In genomic region chr11:120954381-120954780, GRCh38 we compare ENCODE assay signal across 29 cellular contexts.
DNase-seq lines count a peak whose midpoint lies in the region; ATAC-seq, FAIRE-seq and TF ChIP-seq lines count a peak whose summit lies in the region.
"Had no signal": no experiment of that assay in that cellular context is flagged by ENCODE, and none has a peak within 500 bp of the region (broad histone marks: within the 10 kb centered on the region; RNA-seq: fewer than 3 reads in every experiment).

No MANE protein-coding gene starts in this region.

- H3K9me3 ChIP-seq in IMR-90 (ENCODE audit: control insufficient read depth, insufficient read depth, low read length) (no peaks in the 10 kb centered on the region), H1 (ENCODE audit: insufficient read depth in 2 of 2, low read depth in 1 of 2, low read length in 1 of 2) (no peaks in the 10 kb centered on the region), T-helper 17 cell (ENCODE audit: control insufficient read depth, low read length, poor library complexity, severe bottlenecking) (no peaks in the 10 kb centered on the region)
- H3K9me3 ChIP-seq: BE2C, BLaER1 had no signal

- no peak for FAIRE-seq in H1 (lab: Jason Lieb, UNC)
- FAIRE-seq: A204.1, GM12878, GM12892, GM18507 had no signal

- H3K23ac ChIP-seq in IMR-90 (ENCODE audit: low read depth, low read length) (no peak overlapping the region), H1 (ENCODE audit: insufficient read length) (no peak overlapping the region), mesendoderm (ENCODE audit: low read length) (no peak overlapping the region)

- H3K27ac ChIP-seq in IMR-90 (ENCODE audit: insufficient read depth, low read length) (no peak overlapping the region), H1 (ENCODE audit: low read depth, low read length) (no peak overlapping the region), mesendoderm (ENCODE audit: low read depth, low read length) (no peak overlapping the region)
- H3K27ac ChIP-seq: BLaER1 had no signal

- TF ChIP-seq EP300 in H1 (IDR thresholded peaks at IDR 0.05; ENCODE audit: borderline replicate concordance in 1 of 2, low read depth in 2 of 2, low read length in 2 of 2), result no peak

- H2AK5ac ChIP-seq in IMR-90 (ENCODE audit: low read depth, low read length) (no peak overlapping the region), H1 (ENCODE audit: low read depth, low read length) (no peak overlapping the region), mesendoderm (ENCODE audit: low read length) (no peak overlapping the region)

- no peak overlapping the region for H3K18ac ChIP-seq in IMR-90 (ENCODE audit: low read depth, low read length)
- H3K18ac ChIP-seq in H1 (ENCODE audit: extremely low read depth, low read length), result no peak overlapping the region
- no peak overlapping the region for H3K18ac ChIP-seq in mesendoderm (ENCODE audit: low read length)

- in situ Hi-C loops in IMR-90 (cut with MboI; ENCODE audit: low sequenced_read_pairs), result loop anchor here (5.0 kb wide), 1 partner anchor 447 kb away; no protein-coding TSS in a partner anchor

- no peak overlapping the region for H2AK9ac ChIP-seq in IMR-90 (replicated peaks; ENCODE audit: low read depth, low read length, poor library complexity)

- no peak overlapping the region for H3K14ac ChIP-seq in IMR-90 (replicated peaks; ENCODE audit: low read depth, low read length)
- H3K14ac ChIP-seq in H1 (ENCODE audit: insufficient read length), result no peak overlapping the region

- H2BK15ac ChIP-seq in IMR-90 (ENCODE audit: low read depth, low read length) (no peak overlapping the region), H1 (ENCODE audit: low read length) (0 out of 2 replicates have a peak overlapping the region, but pooled peaks have one; percentile 34), mesendoderm (replicated peaks; ENCODE audit: low read depth) (no peak overlapping the region)

- H3K36me3 ChIP-seq in IMR-90 (ENCODE audit: control insufficient read depth, insufficient read depth, low read length) (no peaks in the 10 kb centered on the region), H1 (ENCODE audit: control insufficient read depth in 2 of 4, insufficient read depth in 4 of 4, low read length in 3 of 4) (no peaks in the 10 kb centered on the region), mesendoderm (ENCODE audit: control insufficient read depth, insufficient read depth, low read length) (no peaks in the 10 kb centered on the region)
- H3K36me3 ChIP-seq: BE2C, BLaER1 had no signal

- H4K5ac ChIP-seq in IMR-90 (ENCODE audit: low read depth, low read length), result no peak overlapping the region
- H4K5ac ChIP-seq in H1 (ENCODE audit: insufficient read length, low read depth, low read length), result no peak overlapping the region
- no peak overlapping the region for H4K5ac ChIP-seq in mesendoderm (ENCODE audit: low read length)

- no peaks in the 10 kb centered on the region for H3K9me1 ChIP-seq in IMR-90 (ENCODE audit: insufficient read depth, low read length)

- peaks cover 16% of the 10 kb centered on the region for H3K4me1 Mint-ChIP-seq in activated naive CD8-positive, alpha-beta T cell treated with anti-CD3 and anti-CD28 coated beads for 36 hours
- H3K4me1 Mint-ChIP-seq in T-helper 17 cell, result peaks cover 20% of the 10 kb centered on the region

- intact Hi-C loops in left ventricle myocardium superior (cut with micrococcal nuclease) (no loop called here), Right ventricle myocardium inferior (cut with DNase I) (loop anchor here (5.0 to 10.0 kb wide), 4 partner anchors 158 to 620 kb away; partner anchors contain the start of genes ARHGEF12 and GRIK4), IMR-90 (cut with micrococcal nuclease) (no loop called here)

- peaks cover 16% of the 10 kb centered on the region for H3K27me3 Mint-ChIP-seq in activated naive CD8-positive, alpha-beta T cell treated with anti-CD3 and anti-CD28 coated beads for 36 hours
- peaks cover 23% of the 10 kb centered on the region for H3K27me3 Mint-ChIP-seq in T-helper 17 cell
- H3K27me3 Mint-ChIP-seq: CD4-positive, CD25-positive, alpha-beta regulatory T cell had no signal

- no peak overlapping the region for H3K4me3 Mint-ChIP-seq in activated naive CD8-positive, alpha-beta T cell treated with anti-CD3 and anti-CD28 coated beads for 36 hours
- H3K4me3 Mint-ChIP-seq in T-helper 17 cell, result no peak overlapping the region
- H3K4me3 Mint-ChIP-seq: CD14-positive monocyte; CD4-positive, CD25-positive, alpha-beta regulatory T cell; CD8-positive, alpha-beta memory T cell had no signal

- no peak overlapping the region for H4K8ac ChIP-seq in IMR-90 (ENCODE audit: low read depth in 2 of 2, low read length in 2 of 2)
- 0 out of 2 replicates have a peak overlapping the region, but pooled peaks have one; percentile 18 for H4K8ac ChIP-seq in H1 (ENCODE audit: extremely low read depth, insufficient read depth, low read length)
- no peak overlapping the region for H4K8ac ChIP-seq in mesendoderm (ENCODE audit: low read depth, low read length)

- TF ChIP-seq POLR2A in IMR-90 (IDR thresholded peaks at IDR 0.05; ENCODE audit: low read depth, low read length) (no peak), H1 (IDR thresholded peaks at IDR 0.05; ENCODE audit: control extremely low read depth in 1 of 2, low read depth in 2 of 2, low read length in 2 of 2) (no peak)

- H3K27me3 ChIP-seq in IMR-90 (ENCODE audit: control insufficient read depth, insufficient read depth, low read length) (peaks cover 7% of the 10 kb centered on the region), H1 (replicated peaks in 1 of 4; ENCODE audit: control insufficient read depth in 3 of 4, extremely low read depth in 1 of 4, insufficient read depth in 3 of 4, low read length in 3 of 4) (no peaks in the 10 kb centered on the region; a peak in 1 of 7 replicates), mesendoderm (ENCODE audit: insufficient read depth, low read length, poor library complexity) (no peaks in the 10 kb centered on the region)
- H3K27me3 ChIP-seq: BE2C, BLaER1 had no signal

- H3K4me1 ChIP-seq in IMR-90 (ENCODE audit: control insufficient read depth, insufficient read depth, low read length), result no peaks in the 10 kb centered on the region
- H3K4me1 ChIP-seq in H1 (replicated peaks in 1 of 4; ENCODE audit: control insufficient read depth in 3 of 4, insufficient read depth in 4 of 4, low read length in 3 of 4), result peaks cover 11 to 26% (median 17%) of the 10 kb centered on the region in 4 experiments
- H3K4me1 ChIP-seq in mesendoderm (ENCODE audit: control insufficient read depth, low read depth, low read length), result peaks cover 16% of the 10 kb centered on the region
- H3K4me1 ChIP-seq: BE2C had no signal

- no peak overlapping the region for H3K27ac Mint-ChIP-seq in activated naive CD8-positive, alpha-beta T cell treated with anti-CD3 and anti-CD28 coated beads for 36 hours
- H3K27ac Mint-ChIP-seq in T-helper 17 cell, result no peak overlapping the region
- H3K27ac Mint-ChIP-seq: CD4-positive, alpha-beta memory T cell had no signal

- H3K79me2 ChIP-seq in H1 (ENCODE audit: control insufficient read depth in 1 of 2, insufficient read depth in 2 of 2, low read length in 2 of 2) (no peaks in the 10 kb centered on the region), mesendoderm (ENCODE audit: control insufficient read depth, insufficient read depth, low read length) (no peaks in the 10 kb centered on the region)

- 87% methylated on average over 3 of the region's 7 CpGs; no CpG with 5 or more reads in 1 of the 2 experiments for whole genome bisulfite sequencing in IMR-90 (ENCODE audit: extremely low coverage in 2 of 2, insufficient read length in 1 of 2), 2 experiments
- 80% methylated on average over 6 of the region's 7 CpGs; no CpG with 5 or more reads in 1 of the 2 experiments for WGBS in H1 (ENCODE audit: extremely low coverage in 1 of 2, insufficient coverage in 1 of 2, insufficient read length in 1 of 2, insufficient replicate concordance in 2 of 2, low coverage in 1 of 2, low lambda C conversion rate in 2 of 2, missing lambda C conversion rate in 1 of 2), 2 experiments
- WGBS in mesendoderm (ENCODE audit: extremely low coverage, insufficient coverage, low lambda C conversion rate), result no CpG with 5 or more reads among the region's 7 CpGs

- H3K4me3 ChIP-seq in IMR-90 (ENCODE audit: insufficient read depth, low read depth, low read length), result no peak overlapping the region
- H3K4me3 ChIP-seq in H1 (ENCODE audit: extremely low read depth in 1 of 4, insufficient read depth in 2 of 4, low read depth in 3 of 4, low read length in 4 of 4), result no peak overlapping the region
- no peak overlapping the region for H3K4me3 ChIP-seq in mesendoderm (ENCODE audit: low read length)
- H3K4me3 ChIP-seq: BLaER1, GM12878 had no signal

- BruUV-seq in IMR-90 (replicated peaks; lab: Mats Ljungman, UMichigan), result no TSS peak

- H3K23me2 ChIP-seq in H1 (ENCODE audit: low read depth, low read length), result no peaks in the 10 kb centered on the region; the same call in 1 of the 2 replicates

- H3K9ac ChIP-seq in IMR-90 (ENCODE audit: low read depth, low read length) (no peak overlapping the region), H1 (replicated peaks in 1 of 4; ENCODE audit: extremely low read depth in 1 of 4, low read depth in 3 of 4, low read length in 3 of 4) (no peak overlapping the region), mesendoderm (ENCODE audit: low read length) (no peak overlapping the region)
- H3K9ac ChIP-seq: BLaER1 had no signal

- H2BK20ac ChIP-seq in IMR-90 (ENCODE audit: low read depth, low read length) (no peak overlapping the region), H1 (ENCODE audit: low read length) (no peak overlapping the region)

- H4K91ac ChIP-seq in IMR-90 (ENCODE audit: insufficient read depth, low read depth, low read length) (no peak overlapping the region), H1 (replicated peaks; ENCODE audit: insufficient read length, low read length) (no peak overlapping the region)

- no peak overlapping the region for H2BK12ac ChIP-seq in H1 (ENCODE audit: low read depth, low read length)

- H3K4ac ChIP-seq in IMR-90 (ENCODE audit: low read depth, low read length), result no peak overlapping the region
- peak overlapping the region; percentile 25 for H3K4ac ChIP-seq in H1 (replicated peaks; ENCODE audit: insufficient read length, low read depth, low read length)
- no peak overlapping the region for H3K4ac ChIP-seq in mesendoderm (ENCODE audit: low read depth, low read length)

- ATAC-seq in left ventricle myocardium superior (peak; percentile 6), Right ventricle myocardium inferior (no peak), IMR-90 (ENCODE audit: low read depth) (no peak), T-helper 17 cell (no peak)
- ATAC-seq: GM12878 had no signal

- H4K20me1 ChIP-seq in IMR-90 (ENCODE audit: insufficient read depth, low read length) (no peaks in the 10 kb centered on the region), H1 (replicated peaks in 1 of 2; ENCODE audit: control insufficient read depth in 1 of 2, insufficient read depth in 2 of 2, low read length in 2 of 2) (no peaks in the 10 kb centered on the region)
- H4K20me1 ChIP-seq: BLaER1 had no signal

- H3K4me2 ChIP-seq in IMR-90 (ENCODE audit: low read depth, low read length), result no peak overlapping the region
- H3K4me2 ChIP-seq in H1 (ENCODE audit: insufficient read depth in 1 of 2, low read depth in 2 of 2, low read length in 2 of 2), result no peak overlapping the region
- H3K4me2 ChIP-seq in mesendoderm (ENCODE audit: low read length), result no peak overlapping the region
- H3K4me2 ChIP-seq: BLaER1 had no signal

- DNase-seq in left ventricle myocardium superior, result no peak
- DNase-seq in Right ventricle myocardium inferior (ENCODE audit: missing footprints), result no peak
- DNase-seq in IMR-90, result no peak
- DNase-seq in H1 (ENCODE audit: low read depth in 1 of 2, low spot score in 2 of 2), result no peak
- no peak for DNase-seq in mesendoderm
- no peak for DNase-seq in KG1 (lab: John Stamatoyannopoulos, UW)
- no peak for DNase-seq in activated naive CD8-positive, alpha-beta T cell treated with anti-CD3 and anti-CD28 coated beads for 36 hours
- DNase-seq in T-helper 17 cell, result no peak
- DNase-seq: 8988T; ACHN; BE2C; C1 segment of cervical spinal cord; CD4-positive, alpha-beta memory T cell; CD4-positive, CD25-positive, alpha-beta regulatory T cell; CD8-positive, alpha-beta memory T cell; COR-L47; DMS 273 treated with DMSO at 0.1 percent for 48 hours; DMS153; DMS53; DMS79; DND-41; EL; GDM1 had no signal

- dilution Hi-C loops in IMR-90 (cut with HindIII; ENCODE audit: low sequenced_read_pairs, unreplicated experiment), result no loop called here

- H3K56ac ChIP-seq in IMR-90 (ENCODE audit: extremely low read depth, insufficient read depth, low read length) (no peak overlapping the region), H1 (replicated peaks; ENCODE audit: insufficient read length, low read depth, low read length) (no peak overlapping the region), mesendoderm (ENCODE audit: low read length) (peak overlapping the region; percentile 27)

- no peak for TF ChIP-seq RAD21 in IMR-90 (IDR thresholded peaks at IDR 0.05; ENCODE audit: low read length)
- TF ChIP-seq RAD21 in H1 (IDR thresholded peaks at IDR 0.05 in 1 of 2, conservative IDR thresholded peaks at IDR 0.05 in 1 of 2; ENCODE audit: low read depth in 2 of 2, low read length in 2 of 2), result no peak

- H3K79me1 ChIP-seq in IMR-90 (ENCODE audit: low read depth in 1 of 2, low read length in 2 of 2) (no peaks in the 10 kb centered on the region), H1 (ENCODE audit: low read depth, low read length) (no peaks in the 10 kb centered on the region), mesendoderm (ENCODE audit: low read length) (no peaks in the 10 kb centered on the region)

- TF ChIP-seq CTCF in IMR-90 (conservative IDR thresholded peaks at IDR 0.05; ENCODE audit: low read depth, low read length), result no peak
- TF ChIP-seq CTCF in H1 (IDR thresholded peaks at IDR 0.05; ENCODE audit: control extremely low read depth in 1 of 3, insufficient read depth in 1 of 3, low read depth in 1 of 3, low read length in 3 of 3), result no peak

- H3K36me3 Mint-ChIP-seq in activated naive CD8-positive, alpha-beta T cell treated with anti-CD3 and anti-CD28 coated beads for 36 hours, result peaks cover 1% of the 10 kb centered on the region
- peaks cover 2% of the 10 kb centered on the region for H3K36me3 Mint-ChIP-seq in T-helper 17 cell (ENCODE audit: low read depth)
- H3K36me3 Mint-ChIP-seq: CD14-positive monocyte; CD4-positive, alpha-beta memory T cell; CD4-positive, CD25-positive, alpha-beta regulatory T cell; CD8-positive, alpha-beta memory T cell had no signal

- H2BK120ac ChIP-seq in IMR-90 (ENCODE audit: low read depth, low read length), result no peak overlapping the region
- H2BK120ac ChIP-seq in H1 (replicated peaks; ENCODE audit: low read depth, low read length), result no peak overlapping the region
- H2BK120ac ChIP-seq in mesendoderm (ENCODE audit: low read depth, low read length), result no peak overlapping the region

- H3K9me3 Mint-ChIP-seq in activated naive CD8-positive, alpha-beta T cell treated with anti-CD3 and anti-CD28 coated beads for 36 hours, result peaks cover 2% of the 10 kb centered on the region
- H3K9me3 Mint-ChIP-seq: CD14-positive monocyte; CD4-positive, alpha-beta memory T cell had no signal

- POLR2A ChIA-PET in IMR-90 (lab: Charles Lee; ENCODE audit: unreplicated experiment), result no interaction called here
- POLR2A ChIA-PET in H1 (lab: Charles Lee; ENCODE audit: partially characterized antibody), result interaction anchor here (1.0 to 1.2 kb wide), 2 partner anchors 20 to 25 kb away, joined by 3 to 4 read pairs; no protein-coding TSS in a partner anchor

- CTCF ChIA-PET in IMR-90 (lab: Yijun Ruan, JAX) (no interaction called here), H1 (lab: Charles Lee; ENCODE audit: partially characterized antibody) (interaction anchor here (1.2 to 12.1 kb wide), 14 partner anchors 10 to 292 kb away, joined by 3 to 218 read pairs (median 6); no protein-coding TSS in a partner anchor)

- peak overlapping the region; percentile 33 for H2AFZ ChIP-seq in IMR-90 (replicated peaks; ENCODE audit: low read length, poor library complexity)
- H2AFZ ChIP-seq in H1 (ENCODE audit: low read length), result no peak overlapping the region

- H2BK5ac ChIP-seq in IMR-90 (ENCODE audit: low read depth, low read length, poor library complexity, severe bottlenecking) (no peak overlapping the region), H1 (ENCODE audit: low read depth, low read length) (no peak overlapping the region; the same call in 1 of the 2 replicates), mesendoderm (ENCODE audit: low read length) (no peak overlapping the region)
